In the genomic region with DNA sequence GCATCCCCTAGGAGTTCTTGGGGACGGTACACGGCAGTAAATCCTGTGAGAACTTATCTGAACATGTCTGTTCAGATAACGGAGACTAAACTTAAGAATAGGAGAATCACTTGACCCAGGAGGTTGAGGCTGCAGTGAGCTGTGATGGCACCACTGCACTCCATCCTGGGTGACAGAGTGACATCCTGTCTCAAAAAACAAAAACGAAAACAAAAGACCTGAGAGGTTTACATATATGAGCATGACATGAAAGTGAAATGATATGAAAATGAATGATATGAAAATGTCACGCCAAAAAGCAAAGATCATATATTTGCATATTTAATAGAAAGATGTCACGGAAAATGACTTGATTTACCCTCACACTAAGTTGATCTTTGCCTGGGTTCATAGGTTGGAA, we compare ENCODE assay signal across 19 cellular contexts. TPM values are rescaled to one million over a fixed set of nuclear protein-coding genes. Genes with fewer than 3 reads are reported as not detected.
DNase-seq lines count a peak whose midpoint lies in the region; ATAC-seq and TF ChIP-seq lines count a peak whose summit lies in the region.
"Had no signal": no experiment of that assay in that cellular context is flagged by ENCODE, and none has a peak within 500 bp of the region (broad histone marks: within the 10 kb centered on the region; RNA-seq: fewer than 3 reads in every experiment).

No MANE protein-coding gene starts in this region.

- peak; percentile 89 for ATAC-seq in activated CD4-positive, alpha-beta T cell treated with anti-CD3 and anti-CD28 coated beads for 36 hours
- ATAC-seq in GM18870 (IDR thresholded peaks at IDR 0.05; ENCODE audit: unreplicated experiment) = peak; percentile 61
- peak; percentile 62 for ATAC-seq in GM21825 (IDR thresholded peaks at IDR 0.05; ENCODE audit: unreplicated experiment)
- ATAC-seq: GM23338 had no signal

- POLR2A ChIA-PET in activated CD4-positive, alpha-beta T cell treated with anti-CD3 and anti-CD28 coated beads for 36 hours (lab: Charles Lee) = interaction anchor here (0.7 kb wide), 1 partner anchor 10 kb away, joined by 4 read pairs; no protein-coding TSS in a partner anchor

- CTCF ChIA-PET in activated CD4-positive, alpha-beta T cell treated with anti-CD3 and anti-CD28 coated beads for 36 hours (lab: Charles Lee) = interaction anchor here (1.0 kb wide), 1 partner anchor 10 kb away, joined by 3 read pairs; no protein-coding TSS in a partner anchor

- no peak for TF ChIP-seq POLR2A in erythroblast (IDR thresholded peaks at IDR 0.05; ENCODE audit: low read length)

- in situ Hi-C loops in ACHN (cut with HindIII; ENCODE audit: low pct_ligation_motif_present, low pct_unique_long_range_greater_than_20kb, low sequenced_read_pairs) = no loop called here

- no peak for TF ChIP-seq CTCF in type B pancreatic cell (conservative IDR thresholded peaks at IDR 0.05)

- intact Hi-C loops in activated CD4-positive, alpha-beta T cell treated with anti-CD3 and anti-CD28 coated beads for 36 hours (cut with DNase I, micrococcal nuclease) = no loop called here
- intact Hi-C loops in activated CD4-positive, alpha-beta T cell treated with anti-CD3 and anti-CD28 coated beads, Interleukin-2, amount 10 ng/mL, durations not matched to agents 24 days and 14 days (cut with micrococcal nuclease) = no loop called here

- peak; percentile 28 for DNase-seq in activated CD4-positive, alpha-beta T cell treated with anti-CD3 and anti-CD28 coated beads for 36 hours
- DNase-seq in activated CD4-positive, alpha-beta T cell treated with anti-CD3 and anti-CD28 coated beads, Interleukin-2, amount 10 ng/mL, durations not matched to agents 24 days and 14 days = no peak
- no peak for DNase-seq in type B pancreatic cell (ENCODE audit: extremely low spot score, unreplicated experiment)
- DNase-seq in ACHN = no peak
- no peak for DNase-seq in erythroblast (lab: John Stamatoyannopoulos, UW)
- DNase-seq: AML-193; Caco-2; CD8-positive, alpha-beta memory T cell; DND-41; GDM1; H7; IMR-90; KG1 had no signal

- H3K36me3 Mint-ChIP-seq in activated CD4-positive, alpha-beta T cell treated with anti-CD3 and anti-CD28 coated beads for 36 hours (ENCODE audit: low read depth) = peaks cover 67% of the 10 kb centered on the region
- H3K36me3 Mint-ChIP-seq in activated CD4-positive, alpha-beta T cell treated with anti-CD3 and anti-CD28 coated beads, Interleukin-2, amount 10 ng/mL, durations not matched to agents 24 days and 14 days (ENCODE audit: low read depth) = peaks cover 49% of the 10 kb centered on the region
- H3K36me3 Mint-ChIP-seq in IgD-negative memory B cell = peaks cover 11% of the 10 kb centered on the region
- peaks cover 16% of the 10 kb centered on the region for H3K36me3 Mint-ChIP-seq in type B pancreatic cell

- H3K9me3 Mint-ChIP-seq in activated CD4-positive, alpha-beta T cell treated with anti-CD3 and anti-CD28 coated beads for 36 hours (ENCODE audit: low read depth) = peaks cover 5% of the 10 kb centered on the region
- peaks cover 16% of the 10 kb centered on the region for H3K9me3 Mint-ChIP-seq in activated CD4-positive, alpha-beta T cell treated with anti-CD3 and anti-CD28 coated beads, Interleukin-2, amount 10 ng/mL, durations not matched to agents 24 days and 14 days
- H3K9me3 Mint-ChIP-seq in IgD-negative memory B cell (no peaks in the 10 kb centered on the region), type B pancreatic cell (no peaks in the 10 kb centered on the region)
- H3K9me3 Mint-ChIP-seq: CD8-positive, alpha-beta memory T cell; GM23338 had no signal

- H3K27me3 Mint-ChIP-seq in activated CD4-positive, alpha-beta T cell treated with anti-CD3 and anti-CD28 coated beads for 36 hours = no peaks in the 10 kb centered on the region
- no peaks in the 10 kb centered on the region for H3K27me3 Mint-ChIP-seq in activated CD4-positive, alpha-beta T cell treated with anti-CD3 and anti-CD28 coated beads, Interleukin-2, amount 10 ng/mL, durations not matched to agents 24 days and 14 days
- H3K27me3 Mint-ChIP-seq in IgD-negative memory B cell (no peaks in the 10 kb centered on the region), type B pancreatic cell (no peaks in the 10 kb centered on the region)
- H3K27me3 Mint-ChIP-seq: CD8-positive, alpha-beta memory T cell had no signal

- H3K4me1 Mint-ChIP-seq in activated CD4-positive, alpha-beta T cell treated with anti-CD3 and anti-CD28 coated beads for 36 hours = peaks cover 30% of the 10 kb centered on the region
- peaks cover 10% of the 10 kb centered on the region for H3K4me1 Mint-ChIP-seq in activated CD4-positive, alpha-beta T cell treated with anti-CD3 and anti-CD28 coated beads, Interleukin-2, amount 10 ng/mL, durations not matched to agents 24 days and 14 days
- H3K4me1 Mint-ChIP-seq in IgD-negative memory B cell (peaks cover 16 to 27% (median 27%) of the 10 kb centered on the region in 3 donors), type B pancreatic cell (ENCODE audit: unreplicated experiment) (peaks cover 7% of the 10 kb centered on the region)

- no peak overlapping the region for H3K4me3 Mint-ChIP-seq in activated CD4-positive, alpha-beta T cell treated with anti-CD3 and anti-CD28 coated beads for 36 hours
- no peak overlapping the region for H3K4me3 Mint-ChIP-seq in activated CD4-positive, alpha-beta T cell treated with anti-CD3 and anti-CD28 coated beads, Interleukin-2, amount 10 ng/mL, durations not matched to agents 24 days and 14 days
- H3K4me3 Mint-ChIP-seq in IgD-negative memory B cell (peak overlapping the region in 2 of 4 donors; percentile 30 to 52), type B pancreatic cell (no peak overlapping the region)
- H3K4me3 Mint-ChIP-seq: CD8-positive, alpha-beta memory T cell; GM23338 had no signal

- peak overlapping the region; percentile 47 for H3K27ac Mint-ChIP-seq in activated CD4-positive, alpha-beta T cell treated with anti-CD3 and anti-CD28 coated beads for 36 hours
- no peak overlapping the region for H3K27ac Mint-ChIP-seq in activated CD4-positive, alpha-beta T cell treated with anti-CD3 and anti-CD28 coated beads, Interleukin-2, amount 10 ng/mL, durations not matched to agents 24 days and 14 days
- H3K27ac Mint-ChIP-seq in IgD-negative memory B cell (peak overlapping the region in 2 of 3 donors; percentile 13 to 19), type B pancreatic cell (no peak overlapping the region)
- H3K27ac Mint-ChIP-seq: CD8-positive, alpha-beta memory T cell; GM23338 had no signal

RNA-seq across cellular contexts. Expression of gene ZNF175, which starts 5.8 kb away (rescaled TPM):
- 1 to 10 TPM; 5.9 to 9.6 TPM for total RNA-seq in activated CD4-positive, alpha-beta T cell treated with anti-CD3 and anti-CD28 coated beads for 36 hours
- total RNA-seq in activated CD4-positive, alpha-beta T cell treated with anti-CD3 and anti-CD28 coated beads, Interleukin-2, amount 10 ng/mL, durations not matched to agents 24 days and 14 days = 8.5 and 10.2 TPM in 2 replicates
- 4.9 TPM for polyA plus RNA-seq in IgD-negative memory B cell
- total RNA-seq in type B pancreatic cell (ENCODE audit: low replicate concordance) = 7.9 and 14.0 TPM in 2 replicates

RNA-seq across cellular contexts. Expression of gene SIGLEC6, which starts 45.4 kb away (rescaled TPM):
- not detected for total RNA-seq in activated CD4-positive, alpha-beta T cell treated with anti-CD3 and anti-CD28 coated beads for 36 hours
- total RNA-seq in activated CD4-positive, alpha-beta T cell treated with anti-CD3 and anti-CD28 coated beads, Interleukin-2, amount 10 ng/mL, durations not matched to agents 24 days and 14 days = 0.91 and 0.95 TPM in 2 replicates
- polyA plus RNA-seq in IgD-negative memory B cell = 27.6 TPM
- total RNA-seq in type B pancreatic cell (ENCODE audit: low replicate concordance) = not detected in 2 replicates
- total RNA-seq: A673; CD8-positive, alpha-beta memory T cell; H7; HT-29; IMR-90 had no signal
- polyA plus RNA-seq: CD8-positive, alpha-beta memory T cell; GM23338; IMR-90 had no signal

RNA-seq across cellular contexts. Expression of gene SIGLEC5, which starts 53.4 kb away (rescaled TPM):
- total RNA-seq in activated CD4-positive, alpha-beta T cell treated with anti-CD3 and anti-CD28 coated beads for 36 hours = not detected
- not detected in 2 replicates for total RNA-seq in activated CD4-positive, alpha-beta T cell treated with anti-CD3 and anti-CD28 coated beads, Interleukin-2, amount 10 ng/mL, durations not matched to agents 24 days and 14 days
- polyA plus RNA-seq in IgD-negative memory B cell = not detected
- total RNA-seq in type B pancreatic cell (ENCODE audit: low replicate concordance) = not detected in 2 replicates
- total RNA-seq: A673, Caco-2, GM23338, H7, HT-29, IMR-90 had no signal
- polyA plus RNA-seq: CD8-positive, alpha-beta memory T cell; GM23338; IMR-90 had no signal

Comparison
In these comparisons a context has a peak if more than half of its experiments do, and no peak if none do; other contexts are left out.
1. H3K27ac Mint-ChIP-seq: peak in activated CD4-positive, alpha-beta T cell treated with anti-CD3 and anti-CD28 coated beads for 36 hours (single experiment) and IgD-negative memory B cell (2 of 3); none in activated CD4-positive, alpha-beta T cell treated with anti-CD3 and anti-CD28 coated beads, Interleukin-2, amount 10 ng/mL, durations not matched to agents 24 days and 14 days (single experiment) and type B pancreatic cell (single experiment).
2. Peak in every context shown above with its lines, with median percentiles within 50 percentile points of each other: ATAC-seq.